ENCODE assay signal across 9 cellular contexts in the genomic region with DNA sequence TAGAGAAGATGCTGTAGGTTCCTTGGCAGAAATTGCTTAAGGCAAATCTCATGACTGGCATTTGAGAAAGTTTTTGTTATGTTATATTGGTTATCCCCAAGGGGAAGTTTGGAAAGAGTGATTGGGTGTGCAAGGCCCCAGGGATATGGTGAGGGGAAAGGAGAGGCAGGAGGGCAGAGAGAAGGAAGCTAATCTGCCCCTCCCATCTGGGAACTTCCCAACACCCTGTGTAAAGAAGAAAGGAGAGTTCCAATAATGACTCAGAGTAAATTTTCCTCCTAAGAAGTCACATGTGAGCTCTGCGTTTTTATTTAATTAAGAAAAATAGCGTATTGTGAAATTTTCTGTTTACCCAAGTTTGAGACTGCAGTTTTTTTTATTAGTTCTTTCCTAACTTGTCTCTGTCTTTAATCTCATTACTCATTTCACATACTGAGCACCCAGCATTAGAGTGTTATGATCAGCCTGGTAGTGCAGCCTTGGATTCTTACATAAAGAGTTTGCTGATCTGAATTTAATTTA. TPM values are rescaled to one million over a fixed set of nuclear protein-coding genes. Genes with fewer than 3 reads are reported as not detected.
DNase-seq lines count a peak whose midpoint lies in the region; ATAC-seq and TF ChIP-seq lines count a peak whose summit lies in the region.
"Had no signal": no experiment of that assay in that cellular context is flagged by ENCODE, and none has a peak within 500 bp of the region (broad histone marks: within the 10 kb centered on the region; RNA-seq: fewer than 3 reads in every experiment).

No MANE protein-coding gene starts in this region.

- H3K36me3 ChIP-seq in SK-N-MC (ENCODE audit: insufficient read depth, low read length) = no peaks in the 10 kb centered on the region
- no peaks in the 10 kb centered on the region for H3K36me3 ChIP-seq in thoracic aorta
- H3K36me3 ChIP-seq: uterus had no signal

- peak overlapping the region; percentile 60 for H3K4me3 ChIP-seq in SK-N-MC
- H3K4me3 ChIP-seq in thoracic aorta = no peak overlapping the region
- H3K4me3 ChIP-seq: uterus had no signal

- H3K4me1 ChIP-seq in thoracic aorta (ENCODE audit: control insufficient read depth in 1 of 2, low read depth in 2 of 2) = no peaks in the 10 kb centered on the region
- H3K4me1 ChIP-seq: uterus had no signal

- no peaks in the 10 kb centered on the region for H3K27me3 ChIP-seq in thoracic aorta (replicated peaks; ENCODE audit: insufficient read depth)
- H3K27me3 ChIP-seq: uterus had no signal

- DNase-seq in GOT3 (lab: John Stamatoyannopoulos, UW) = peak; percentile 39
- peak; percentile 91 for DNase-seq in SK-N-MC (ENCODE audit: low read depth, low spot score)
- no peak for DNase-seq in left ventricle myocardium superior
- no peak for DNase-seq in thoracic aorta (ENCODE audit: low spot score)
- no peak for DNase-seq in ACHN
- DNase-seq in stimulated activated CD4-positive, alpha-beta T cell treated with anti-CD3 and anti-CD28 coated beads, Interleukin-2, amount 100 ng/mL, for 24 hours = no peak
- no peak for DNase-seq in NCI-H2029 (lab: John Stamatoyannopoulos, UW)

- peak overlapping the region; percentile 95 for H3K27ac ChIP-seq in SK-N-MC
- peak overlapping the region in 1 of 2 donors; percentile 31 for H3K27ac ChIP-seq in thoracic aorta
- H3K27ac ChIP-seq: uterus had no signal

- peak overlapping the region; percentile 1 for H3K9ac ChIP-seq in SK-N-MC (ENCODE audit: insufficient read length)

- no peaks in the 10 kb centered on the region for H3K9me3 ChIP-seq in SK-N-MC (ENCODE audit: low read depth, low read length)
- H3K9me3 ChIP-seq in thoracic aorta = no peaks in the 10 kb centered on the region
- H3K9me3 ChIP-seq: uterus had no signal

- intact Hi-C loops in left ventricle myocardium superior (cut with micrococcal nuclease) = no loop called here

- ATAC-seq in left ventricle myocardium superior (peak; percentile 57), thoracic aorta (ENCODE audit: insufficient number of reproducible peaks, low FRiP score, low read depth) (peak; percentile 91), HG03135 (IDR thresholded peaks at IDR 0.05; ENCODE audit: unreplicated experiment) (no peak)

- no peak for TF ChIP-seq CTCF in thoracic aorta (IDR thresholded peaks at IDR 0.05)

- in situ Hi-C loops in ACHN (cut with HindIII; ENCODE audit: low pct_ligation_motif_present, low pct_unique_long_range_greater_than_20kb, low sequenced_read_pairs) = no loop called here

RNA-seq across cellular contexts. Expression of gene KYNU, which starts 3.1 kb away (rescaled TPM):
- total RNA-seq in left ventricle myocardium superior (1.4 TPM), thoracic aorta (10 to 100 TPM in 1 of 2 donors, 1 to 10 TPM in 1; 1.8 to 14.3 TPM)

Comparison
In these comparisons a context has a peak if more than half of its experiments do, and no peak if none do; other contexts are left out.
1. DNase-seq: peak in GOT3 (single experiment) and SK-N-MC (single experiment); none in left ventricle myocardium superior (single experiment), thoracic aorta (single experiment), ACHN (single experiment), stimulated activated CD4-positive, alpha-beta T cell treated with anti-CD3 and anti-CD28 coated beads, Interleukin-2, amount 100 ng/mL, for 24 hours (0 of 2) and NCI-H2029 (single experiment).